1 cellular context compared by ENCODE assay signal in genomic region chr4:37754410-37755185, GRCh38.
TF ChIP-seq lines count a peak whose summit lies in the region.

No MANE protein-coding gene starts in this region.

TF ChIP-seq in HepG2, 621 proteins besides CTCF, POLR2A, EP300 and RAD21 (continued from another document):
- no peak for TF ChIP-seq ZNF318 (CRISPR knock-in tag; IDR thresholded peaks at IDR 0.05)
- TF ChIP-seq ZNF513 (CRISPR knock-in tag; conservative IDR thresholded peaks at IDR 0.05): no peak
- TF ChIP-seq SP5 (CRISPR knock-in tag; IDR thresholded peaks at IDR 0.05; ENCODE audit: borderline replicate concordance, low read depth): no peak
- no peak for TF ChIP-seq ZNF841 (CRISPR knock-in tag; IDR thresholded peaks at IDR 0.05; ENCODE audit: borderline replicate concordance)
- TF ChIP-seq SUZ12 (IDR thresholded peaks at IDR 0.05; ENCODE audit: low read depth, low read length): no peak
- TF ChIP-seq ZNF546 (CRISPR knock-in tag; conservative IDR thresholded peaks at IDR 0.05): no peak
- no peak for TF ChIP-seq PBX2 (CRISPR knock-in tag; IDR thresholded peaks at IDR 0.05)
- no peak for TF ChIP-seq ATAD3A (CRISPR knock-in tag; IDR thresholded peaks at IDR 0.05)
- no peak for TF ChIP-seq SP4 (CRISPR knock-in tag; IDR thresholded peaks at IDR 0.05)
- TF ChIP-seq MTERF4 (CRISPR knock-in tag; IDR thresholded peaks at IDR 0.05): no peak
